ENCODE assay signal across 15 cellular contexts in genomic region chr4:81676552-81676951, GRCh38.
"Had no signal": no experiment of that assay in that cellular context is flagged by ENCODE, and none has a peak within 500 bp of the region (broad histone marks: within the 10 kb centered on the region; RNA-seq: fewer than 3 reads in every experiment).

No MANE protein-coding gene starts in this region.

- H3K27ac ChIP-seq: ascending aorta, esophagus muscularis mucosa, tibial artery, vagina had no signal

- H3K27me3 ChIP-seq: ascending aorta, esophagus muscularis mucosa, heart left ventricle, tibial artery, vagina had no signal

- H3K4me3 ChIP-seq: ascending aorta, esophagus muscularis mucosa, heart left ventricle, tibial artery, vagina had no signal

- H3K36me3 ChIP-seq: ascending aorta, esophagus muscularis mucosa, heart left ventricle, tibial artery, vagina had no signal

- H3K9me3 ChIP-seq: ascending aorta, esophagus muscularis mucosa, heart left ventricle, tibial artery, vagina had no signal

- H3K4me1 ChIP-seq: ascending aorta, esophagus muscularis mucosa, heart left ventricle, tibial artery had no signal

- ATAC-seq: activated T-cell treated with anti-CD3 and anti-CD28 coated beads, Interleukin-2, amount 50 U/mL, for 72 hours; stimulated activated naive CD8-positive, alpha-beta T cell treated with anti-CD3 and anti-CD28 coated beads, Interleukin-15, amount 100 ng/mL, for 72 hours had no signal

- DNase-seq: activated CD4-positive, alpha-beta memory T cell treated with anti-CD3 and anti-CD28 coated beads for 36 hours; activated CD4-positive, alpha-beta T cell treated with anti-CD3 and anti-CD28 coated beads for 1 hour; activated gamma-delta T cell treated with Interleukin-2 at 50 U/mL for 16 hours; activated naive CD8-positive, alpha-beta T cell treated with anti-CD3 and anti-CD28 coated beads for 36 hours; activated T-cell treated with anti-CD3 and anti-CD28 coated beads, Interleukin-2, amount 50 U/mL, for 72 hours; islet precursor cell; stimulated activated CD4-positive, alpha-beta T cell treated with anti-CD3 and anti-CD28 coated beads, Interleukin-15, amount 100 ng/mL, for 24 hours; stimulated activated CD4-positive, alpha-beta T cell treated with anti-CD3 and anti-CD28 coated beads, Interleukin-4, amount 100 ng/mL, for 4 hours; stimulated activated naive CD8-positive, alpha-beta T cell treated with anti-CD3 and anti-CD28 coated beads, Interleukin-15, amount 100 ng/mL, for 72 hours; SW 1271 had no signal
